In the genomic region with DNA sequence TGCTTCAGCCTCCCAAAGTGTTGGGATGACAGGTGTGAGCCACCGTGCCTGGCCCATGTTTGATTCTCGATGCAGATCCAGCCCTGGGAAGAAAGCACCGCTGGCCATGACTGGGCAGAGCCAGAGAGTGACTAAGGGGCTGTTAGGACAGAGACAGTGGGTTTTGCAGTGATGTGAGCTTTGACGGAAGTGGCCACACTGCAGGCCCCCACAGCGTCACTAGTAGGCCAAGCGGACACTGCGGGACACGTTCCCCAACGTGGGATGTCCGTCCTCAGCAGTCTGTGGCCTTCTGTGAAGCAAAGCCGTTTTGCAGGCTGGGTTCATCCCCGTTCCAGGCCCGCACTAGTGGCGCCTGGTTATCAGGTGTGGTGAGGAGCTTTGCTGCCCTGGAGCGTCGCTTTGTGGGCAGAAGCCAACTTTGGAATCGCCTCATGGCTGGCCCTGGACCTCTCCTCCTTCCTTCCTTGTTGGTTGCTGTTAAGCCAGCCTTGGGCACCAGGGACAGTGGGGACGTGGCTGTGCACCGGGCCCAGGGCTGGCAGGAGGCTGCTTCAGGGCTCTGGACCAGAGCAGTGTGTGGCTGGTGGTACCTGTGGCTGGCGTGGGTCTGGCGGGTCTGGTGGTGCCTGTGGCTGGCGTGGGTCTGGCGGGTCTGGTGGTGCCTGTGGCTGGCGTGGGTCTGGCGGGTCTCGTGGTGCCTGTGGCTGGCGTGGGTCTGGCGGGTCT, we compare ENCODE assay signal across 1 cellular context.
TF ChIP-seq lines count a peak whose summit lies in the region.

No MANE protein-coding gene starts in this region.

TF ChIP-seq in liver, 16 proteins besides CTCF, POLR2A, EP300 and RAD21:
- TF ChIP-seq YY1 (IDR thresholded peaks at IDR 0.05), result no peak
- TF ChIP-seq GABPA (IDR thresholded peaks at IDR 0.05 in 1 of 2, conservative IDR thresholded peaks at IDR 0.05 in 1 of 2), result no peak
- TF ChIP-seq EGR1 (IDR thresholded peaks at IDR 0.05; ENCODE audit: low read depth in 2 of 2), result no peak
- no peak for TF ChIP-seq HNF4A (conservative IDR thresholded peaks at IDR 0.05)
- TF ChIP-seq FOXA2 (IDR thresholded peaks at IDR 0.05), result no peak
- no peak for TF ChIP-seq JUND (IDR thresholded peaks at IDR 0.05)
TF ChIP-seq in liver: peak in this region for 0.
